In genomic region chr1:211735208-211736170, GRCh38 we compare ENCODE assay signal across 9 cellular contexts.
DNase-seq lines count a peak whose midpoint lies in the region; ATAC-seq and TF ChIP-seq lines count a peak whose summit lies in the region.
"Had no signal": no experiment of that assay in that cellular context is flagged by ENCODE, and none has a peak within 500 bp of the region (broad histone marks: within the 10 kb centered on the region; RNA-seq: fewer than 3 reads in every experiment).

No MANE protein-coding gene starts in this region.

- TF ChIP-seq CTCF in WERI-Rb-1 (IDR thresholded peaks at IDR 0.05; ENCODE audit: low read depth, low read length) (no peak), tibial nerve (IDR thresholded peaks at IDR 0.05) (no peak)

- H3K4me3 ChIP-seq in WERI-Rb-1 (ENCODE audit: low read depth, low read length) (no peak overlapping the region), tibial nerve (no peak overlapping the region)

- TF ChIP-seq POLR2A in tibial nerve (IDR thresholded peaks at IDR 0.05), result no peak

- WGBS in tibial nerve, 2 donors, result 44 to 51% methylated on average over 22 of the region's 22 CpGs

- peak; percentile 25 for DNase-seq in NCI-H345 (lab: John Stamatoyannopoulos, UW)
- DNase-seq in NCI-H345 treated with DMSO at 0.1 percent for 48 hours (lab: John Stamatoyannopoulos, UW; ENCODE audit: unreplicated experiment), result no peak
- no peak for DNase-seq in WERI-Rb-1
- DNase-seq in hippocampal formation (lab: John Stamatoyannopoulos, UW), result peak; percentile 82 to 91
- peak in 1 of 2 donors; percentile 9 for DNase-seq in tibial nerve (ENCODE audit: low spot score in 2 of 2)

- H3K27me3 ChIP-seq in WERI-Rb-1 (ENCODE audit: insufficient read depth, low read depth, severe bottlenecking) (no peaks in the 10 kb centered on the region), tibial nerve (peaks cover 0 to 10% of the 10 kb centered on the region in 2 donors)

- H3K4me1 ChIP-seq in tibial nerve, result peaks cover 0 to 29% (median 2%) of the 10 kb centered on the region in 4 donors

- ATAC-seq in GM21576 (IDR thresholded peaks at IDR 0.05; ENCODE audit: unreplicated experiment), result no peak
- no peak for ATAC-seq in HG03442 (IDR thresholded peaks at IDR 0.05; ENCODE audit: unreplicated experiment)
- no peak for ATAC-seq in GM21529 (IDR thresholded peaks at IDR 0.05; ENCODE audit: unreplicated experiment)

- H3K9me3 ChIP-seq in WERI-Rb-1 (ENCODE audit: severe bottlenecking), result no peaks in the 10 kb centered on the region
- H3K9me3 ChIP-seq in tibial nerve, result no peaks in the 10 kb centered on the region

- peak in 1 of 2 donors; percentile 59 for TF ChIP-seq EP300 in tibial nerve (IDR thresholded peaks at IDR 0.05)

- no peaks in the 10 kb centered on the region for H3K36me3 ChIP-seq in WERI-Rb-1
- no peaks in the 10 kb centered on the region for H3K36me3 ChIP-seq in tibial nerve

- H3K27ac ChIP-seq in WERI-Rb-1 (peak overlapping the region; percentile 54; the same call in 1 of the 2 replicates), tibial nerve (peak overlapping the region in 3 of 4 donors; percentile 8 to 76 (median 70))
- H3K27ac ChIP-seq: C4-2B had no signal

Comparison
In these comparisons a context has a peak if more than half of its experiments do, and no peak if none do; other contexts are left out.
1. DNase-seq: peak in NCI-H345 (single experiment) and hippocampal formation (2 of 2); none in NCI-H345 treated with DMSO at 0.1 percent for 48 hours (single experiment) and WERI-Rb-1 (single experiment).